In the genomic region with DNA sequence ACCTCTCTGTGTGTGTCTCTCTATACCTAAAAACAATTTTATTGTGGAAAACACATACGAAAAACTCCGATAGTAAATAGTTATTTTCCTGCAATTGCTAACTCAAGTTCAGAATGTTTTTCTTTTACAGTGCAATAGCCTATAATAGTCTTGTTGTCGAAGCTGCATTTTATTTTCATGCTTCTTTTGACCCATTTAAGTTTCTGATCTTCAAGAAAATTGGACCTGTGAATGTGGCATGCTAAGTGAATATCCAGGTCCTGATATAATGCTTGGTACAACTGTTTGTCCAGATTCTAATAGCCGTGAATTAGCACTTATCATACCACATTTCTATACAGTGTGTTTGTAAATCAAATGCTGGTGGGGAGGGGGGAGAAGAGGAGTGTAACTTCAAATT, we compare ENCODE assay signal across 25 cellular contexts. TPM values are rescaled to one million over a fixed set of nuclear protein-coding genes. Genes with fewer than 3 reads are reported as not detected.
"Had no signal": no experiment of that assay in that cellular context is flagged by ENCODE, and none has a peak within 500 bp of the region (broad histone marks: within the 10 kb centered on the region; RNA-seq: fewer than 3 reads in every experiment).

No MANE protein-coding gene starts in this region.

- ATAC-seq: left cardiac atrium; left lung; mucosa of descending colon; naive thymus-derived CD4-positive, alpha-beta T cell; right lobe of liver had no signal

- H3K27ac ChIP-seq: left lung, ovary, stomach, tibial artery had no signal

- H3K27ac Mint-ChIP-seq: mesothelial cell of epicardium; naive thymus-derived CD4-positive, alpha-beta T cell; nephron; type B pancreatic cell had no signal

- H3K9me3 ChIP-seq: mucosa of descending colon, right lobe of liver had no signal

- H3K27me3 ChIP-seq: right lobe of liver had no signal

- H3K4me1 ChIP-seq: right lobe of liver had no signal

- DNase-seq: cerebellar nuclear complex; cortex of kidney; effector CD4-positive, alpha-beta T cell; kidney; left cardiac atrium; left lung; mesenchymal stem cell; mucosa of descending colon; naive thymus-derived CD4-positive, alpha-beta T cell; nucleus accumbens; ovary; posterior cingulate gyrus; right lobe of liver; stimulated activated CD4-positive, alpha-beta T cell treated with anti-CD3 and anti-CD28 coated beads, Interleukin-12 subunit alpha, Interleukin-12 subunit beta, amount 100 ng/mL, for 4 hours; stimulated activated CD4-positive, alpha-beta T cell treated with anti-CD3 and anti-CD28 coated beads, Interleukin-1b, Interleukin-23, amount 100 ng/mL, for 48 hours; stimulated activated CD4-positive, alpha-beta T cell treated with anti-CD3 and anti-CD28 coated beads, Interleukin-4, amount 100 ng/mL, for 1 hour; stimulated activated CD8-positive, alpha-beta memory T cell treated with anti-CD3 and anti-CD28 coated beads, Interleukin-4, amount 100 ng/mL, for 48 hours; stimulated activated naive CD4-positive, alpha-beta T cell treated with Interleukin-2 at 50 U/mL for 16 hours; stomach; tibial artery had no signal

- H3K4me3 ChIP-seq: left lung, mucosa of descending colon, ovary, smooth muscle cell, stomach, tibial artery had no signal

- H3K36me3 Mint-ChIP-seq: mesothelial cell of epicardium, type B pancreatic cell had no signal

- H3K9me3 Mint-ChIP-seq: mesothelial cell of epicardium, type B pancreatic cell had no signal

- H3K4me3 Mint-ChIP-seq: mesothelial cell of epicardium, nephron, type B pancreatic cell had no signal

- H3K36me3 ChIP-seq: left lung, ovary, right lobe of liver, stomach, tibial artery had no signal

RNA-seq across cellular contexts. Expression of a gene that starts 3.1 kb away (rescaled TPM):
- total RNA-seq: naive thymus-derived CD4-positive, alpha-beta T cell; subcutaneous adipose tissue had no signal
- polyA plus RNA-seq: naive thymus-derived CD4-positive, alpha-beta T cell; smooth muscle cell had no signal
